ENCODE assay signal across 8 cellular contexts in the genomic region with DNA sequence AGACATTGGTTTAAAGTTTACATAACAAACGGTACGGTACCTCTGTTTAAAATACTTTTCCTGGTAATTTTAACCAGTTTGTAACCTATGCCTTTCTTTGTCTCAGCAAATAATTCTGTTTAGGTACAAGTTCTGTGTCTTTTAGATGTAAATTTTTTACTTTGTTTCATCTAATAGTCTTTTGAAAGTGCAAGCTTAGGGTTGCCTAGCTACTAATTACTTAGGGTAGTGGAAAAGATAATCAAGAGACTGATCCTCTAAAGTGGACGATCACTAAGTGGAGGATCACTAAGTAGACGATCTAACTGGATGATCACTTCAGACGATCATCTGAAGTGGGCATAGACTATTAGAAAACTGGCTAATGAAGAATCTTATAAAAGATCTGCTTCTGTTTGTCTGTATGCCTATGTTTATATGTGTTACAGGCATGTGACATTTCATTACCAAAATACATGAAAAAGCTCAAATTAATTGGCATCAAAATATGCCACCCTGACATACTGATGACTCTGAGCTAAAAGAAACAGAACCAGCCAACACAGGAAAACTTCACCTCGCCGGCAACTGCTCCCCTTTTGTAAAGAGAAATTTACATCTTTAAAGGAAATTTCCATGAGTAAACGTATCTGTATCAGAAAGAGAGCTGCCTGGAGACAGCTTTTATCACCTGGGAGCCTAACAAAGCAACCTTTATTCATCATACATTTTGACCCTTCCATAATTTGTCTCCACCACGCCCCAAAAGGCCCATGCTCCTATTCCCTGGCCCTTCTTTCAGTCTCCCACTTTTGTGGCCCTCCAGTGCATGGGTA. TPM values are rescaled to one million over a fixed set of nuclear protein-coding genes. Genes with fewer than 3 reads are reported as not detected.
DNase-seq lines count a peak whose midpoint lies in the region; ATAC-seq lines count a peak whose summit lies in the region.

No MANE protein-coding gene starts in this region.

- H3K27ac Mint-ChIP-seq in natural killer cell treated with Interleukin-12 subunit alpha and Interleukin-12 subunit beta and Interleukin-15 and Interleukin-18, amount 100 ng/mL, for 72 hours: peak overlapping the region; percentile 84

- no peaks in the 10 kb centered on the region for H3K36me3 Mint-ChIP-seq in natural killer cell treated with Interleukin-12 subunit alpha and Interleukin-12 subunit beta and Interleukin-15 and Interleukin-18, amount 100 ng/mL, for 72 hours

- peak overlapping the region; percentile 100 for H3K4me3 Mint-ChIP-seq in natural killer cell treated with Interleukin-12 subunit alpha and Interleukin-12 subunit beta and Interleukin-15 and Interleukin-18, amount 100 ng/mL, for 72 hours

- no peaks in the 10 kb centered on the region for H3K9me3 Mint-ChIP-seq in natural killer cell treated with Interleukin-12 subunit alpha and Interleukin-12 subunit beta and Interleukin-15 and Interleukin-18, amount 100 ng/mL, for 72 hours

- peaks cover 0 to 7% of the 10 kb centered on the region in 2 donors for H3K27me3 Mint-ChIP-seq in natural killer cell treated with Interleukin-12 subunit alpha and Interleukin-12 subunit beta and Interleukin-15 and Interleukin-18, amount 100 ng/mL, for 72 hours

- ATAC-seq in natural killer cell treated with Interleukin-12 subunit alpha and Interleukin-12 subunit beta and Interleukin-15 and Interleukin-18, amount 100 ng/mL, for 72 hours: no peak
- no peak for ATAC-seq in HG02852 (IDR thresholded peaks at IDR 0.05; ENCODE audit: unreplicated experiment)

- H3K4me1 Mint-ChIP-seq in natural killer cell treated with Interleukin-12 subunit alpha and Interleukin-12 subunit beta and Interleukin-15 and Interleukin-18, amount 100 ng/mL, for 72 hours (ENCODE audit: low read depth in 2 of 2): peaks cover 16% of the 10 kb centered on the region in 2 donors

- DNase-seq in DMS114 treated with DMSO at 0.1 percent for 48 hours (lab: John Stamatoyannopoulos, UW; ENCODE audit: unreplicated experiment) (peak; percentile 18), NCI-H524 treated with DMSO at 0.1 percent for 48 hours (lab: John Stamatoyannopoulos, UW) (peak; percentile 29), dermis blood vessel endothelial cell (peak; percentile 24), NCI-H187 (lab: John Stamatoyannopoulos, UW) (no peak), NCI-H446 treated with DMSO at 0.1 percent for 48 hours (lab: John Stamatoyannopoulos, UW) (no peak)
- DNase-seq in natural killer cell treated with Interleukin-12 subunit alpha and Interleukin-12 subunit beta and Interleukin-15 and Interleukin-18, amount 100 ng/mL, for 72 hours (ENCODE audit: low spot score): no peak
- DNase-seq in stimulated activated CD4-positive, alpha-beta T cell treated with anti-CD3 and anti-CD28 coated beads, Interleukin-2, amount 100 ng/mL, for 24 hours: no peak

RNA-seq across cellular contexts. Expression of gene FKBP9, which starts 15.9 kb away (rescaled TPM):
- total RNA-seq in dermis blood vessel endothelial cell: 168 and 179 TPM in 2 replicates
- total RNA-seq in natural killer cell treated with Interleukin-12 subunit alpha and Interleukin-12 subunit beta and Interleukin-15 and Interleukin-18, amount 100 ng/mL, for 72 hours: under 1 TPM; 0.61 to 0.74 TPM

RNA-seq across cellular contexts. Expression of gene KBTBD2, which starts 49.8 kb away (rescaled TPM):
- 71.3 and 103 TPM in 2 replicates for total RNA-seq in dermis blood vessel endothelial cell
- total RNA-seq in natural killer cell treated with Interleukin-12 subunit alpha and Interleukin-12 subunit beta and Interleukin-15 and Interleukin-18, amount 100 ng/mL, for 72 hours: 10 to 100 TPM; 36.3 to 38.8 TPM

Comparison
In these comparisons a context has a peak if more than half of its experiments do, and no peak if none do; other contexts are left out.
1. DNase-seq: peak in DMS114 treated with DMSO at 0.1 percent for 48 hours (single experiment), NCI-H524 treated with DMSO at 0.1 percent for 48 hours (single experiment) and dermis blood vessel endothelial cell (single experiment); none in natural killer cell treated with Interleukin-12 subunit alpha and Interleukin-12 subunit beta and Interleukin-15 and Interleukin-18, amount 100 ng/mL, for 72 hours (single experiment), NCI-H187 (0 of 2), NCI-H446 treated with DMSO at 0.1 percent for 48 hours (single experiment) and stimulated activated CD4-positive, alpha-beta T cell treated with anti-CD3 and anti-CD28 coated beads, Interleukin-2, amount 100 ng/mL, for 24 hours (0 of 2).
2. RNA of gene FKBP9, which starts 15.9 kb away (total RNA-seq): 168 to 179 TPM in dermis blood vessel endothelial cell; 0.61 to 0.74 TPM in natural killer cell treated with Interleukin-12 subunit alpha and Interleukin-12 subunit beta and Interleukin-15 and Interleukin-18, amount 100 ng/mL, for 72 hours; every median in the first group is over 10 times any median in the second.